Comparison of ENCODE assay signal across 9 cellular contexts in genomic region chr15:89087066-89087829, GRCh38. TPM values are rescaled to one million over a fixed set of nuclear protein-coding genes. Genes with fewer than 3 reads are reported as not detected.
DNase-seq lines count a peak whose midpoint lies in the region; ATAC-seq and TF ChIP-seq lines count a peak whose summit lies in the region.
"Had no signal": no experiment of that assay in that cellular context is flagged by ENCODE, and none has a peak within 500 bp of the region (broad histone marks: within the 10 kb centered on the region; RNA-seq: fewer than 3 reads in every experiment).

No MANE protein-coding gene starts in this region.

- CTCF ChIA-PET in AG04450 (lab: Charles Lee) = interaction anchor here (0.5 to 8.0 kb wide), 7 partner anchors 19 to 182 kb away, joined by 3 to 58 read pairs (median 10); no protein-coding TSS in a partner anchor

- DNase-seq in AG04450 (ENCODE audit: low read depth, low spot score) (no peak), NB4 (ENCODE audit: low read depth) (no peak), epithelial cell of esophagus (ENCODE audit: low read depth) (no peak), retina (no peak)
- DNase-seq in activated effector memory CD4-positive, alpha-beta T cell treated with Interleukin-2 at 50 U/mL for 16 hours = no peak
- DNase-seq in activated T-cell treated with anti-CD3 and anti-CD28 coated beads, Interleukin-2, amount 50 U/mL, for 4 hours = no peak

- H3K4me3 Mint-ChIP-seq in activated T-cell treated with anti-CD3 and anti-CD28 coated beads, Interleukin-2, amount 50 U/mL, for 4 hours = no peak overlapping the region

- H3K4me2 ChIP-seq in neural cell (ENCODE audit: low read length) = peak overlapping the region; percentile 44

- H4K20me1 ChIP-seq in neural cell (ENCODE audit: insufficient read depth) = no peaks in the 10 kb centered on the region

- H3F3A ChIP-seq in neural cell (ENCODE audit: insufficient read depth, low read length, poor library complexity, severe bottlenecking) = no peaks in the 10 kb centered on the region

- peaks cover 32% of the 10 kb centered on the region for H3K79me2 ChIP-seq in neural cell (replicated peaks; ENCODE audit: insufficient read depth, low read length)

- peaks cover 2% of the 10 kb centered on the region for H3K27me3 Mint-ChIP-seq in activated T-cell treated with anti-CD3 and anti-CD28 coated beads, Interleukin-2, amount 50 U/mL, for 4 hours (ENCODE audit: low read depth)
- H3K27me3 Mint-ChIP-seq: naive B cell had no signal

- TF ChIP-seq POLR2A in NB4 (IDR thresholded peaks at IDR 0.05; ENCODE audit: extremely low read depth, insufficient read length) = no peak

- H3K27ac ChIP-seq in AG04450 (ENCODE audit: low read depth, low read length) = peak overlapping the region; percentile 98
- H3K27ac ChIP-seq in neural cell (ENCODE audit: low read length) = peak overlapping the region; percentile 80

- ATAC-seq in HG03442 (IDR thresholded peaks at IDR 0.05; ENCODE audit: unreplicated experiment) = no peak
- ATAC-seq in activated T-cell treated with anti-CD3 and anti-CD28 coated beads, Interleukin-2, amount 50 U/mL, for 4 hours = no peak

- no peaks in the 10 kb centered on the region for H3K9me3 Mint-ChIP-seq in activated T-cell treated with anti-CD3 and anti-CD28 coated beads, Interleukin-2, amount 50 U/mL, for 4 hours
- H3K9me3 Mint-ChIP-seq: naive B cell had no signal

- TF ChIP-seq RAD21 in neural cell (conservative IDR thresholded peaks at IDR 0.05) = no peak

- H3K9me3 ChIP-seq in AG04450 (ENCODE audit: control insufficient read depth, insufficient read depth, low read length) (no peaks in the 10 kb centered on the region; the same call in 1 of the 2 replicates), neural cell (ENCODE audit: low read length) (no peaks in the 10 kb centered on the region)

- H3K4me1 Mint-ChIP-seq in activated T-cell treated with anti-CD3 and anti-CD28 coated beads, Interleukin-2, amount 50 U/mL, for 4 hours (ENCODE audit: low read depth) = peaks cover 31% of the 10 kb centered on the region

- H3K4me3 ChIP-seq in AG04450 (ENCODE audit: low read depth, low read length) (peak overlapping the region; percentile 51), NB4 (ENCODE audit: low read depth, low read length) (peak overlapping the region; percentile 60), epithelial cell of esophagus (ENCODE audit: low read length) (peak overlapping the region; percentile 83), neural cell (ENCODE audit: low read length) (peak overlapping the region; percentile 72)

- no peaks in the 10 kb centered on the region for H3K9me2 ChIP-seq in neural cell (ENCODE audit: insufficient read depth, low read length)

- TF ChIP-seq CTCF in AG04450 (IDR thresholded peaks at IDR 0.05; ENCODE audit: low read depth, low read length) (no peak), NB4 (IDR thresholded peaks at IDR 0.05; ENCODE audit: low read depth, low read length) (no peak), epithelial cell of esophagus (IDR thresholded peaks at IDR 0.05; ENCODE audit: insufficient read depth, low read depth, low read length, missing control alignments) (no peak), neural cell (IDR thresholded peaks at IDR 0.05; ENCODE audit: poor library complexity, severe bottlenecking) (no peak)

- POLR2A ChIA-PET in AG04450 (lab: Yijun Ruan, JAX) = interaction anchor here (0.7 to 2.5 kb wide), 16 partner anchors 11 to 248 kb away, joined by 3 to 21 read pairs (median 3); partner anchors contain the start of gene POLG

- H3K27me3 ChIP-seq in AG04450 (ENCODE audit: control insufficient read depth, insufficient read depth, low read length) (no peaks in the 10 kb centered on the region), neural cell (ENCODE audit: insufficient read depth, low read depth, low read length) (no peaks in the 10 kb centered on the region)

- H3K36me3 ChIP-seq in neural cell (ENCODE audit: insufficient read depth, low read length) = no peaks in the 10 kb centered on the region

- H3K9ac ChIP-seq in neural cell (ENCODE audit: low read length) = peak overlapping the region; percentile 72

- peak overlapping the region; percentile 66 for H2AFZ ChIP-seq in neural cell (ENCODE audit: low read depth, low read length)

- no peak for TF ChIP-seq EP300 in neural cell (conservative IDR thresholded peaks at IDR 0.05; ENCODE audit: poor library complexity, severe bottlenecking)

- peaks cover 3% of the 10 kb centered on the region for H3K36me3 Mint-ChIP-seq in activated T-cell treated with anti-CD3 and anti-CD28 coated beads, Interleukin-2, amount 50 U/mL, for 4 hours (ENCODE audit: insufficient read depth)
- H3K36me3 Mint-ChIP-seq: naive B cell had no signal

TF ChIP-seq in neural cell, 6 proteins besides CTCF, POLR2A, EP300 and RAD21:
- TF ChIP-seq TAF1 (IDR thresholded peaks at IDR 0.05; ENCODE audit: low read depth) = no peak
- TF ChIP-seq EZH2 (IDR thresholded peaks at IDR 0.05; ENCODE audit: borderline replicate concordance, insufficient read depth, low read length, poor library complexity, severe bottlenecking) = no peak
- no peak for TF ChIP-seq POLR2AphosphoS5 (IDR thresholded peaks at IDR 0.05)
- no peak for TF ChIP-seq REST (IDR thresholded peaks at IDR 0.05; ENCODE audit: borderline replicate concordance)
- TF ChIP-seq SMC3 (conservative IDR thresholded peaks at IDR 0.05; ENCODE audit: poor library complexity) = no peak
- no peak for TF ChIP-seq MXI1 (conservative IDR thresholded peaks at IDR 0.05; ENCODE audit: poor library complexity, severe bottlenecking)

RNA-seq across cellular contexts. Expression of gene ABHD2, which starts 1.0 kb away (rescaled TPM):
- polyA plus RNA-seq in AG04450 (2011; rRNA removed) (51.5 and 60.1 TPM in 2 replicates), neural cell (19.0 and 20.8 TPM in 2 replicates)
- polyA minus RNA-seq in AG04450 (2011; rRNA and poly(A)+ RNA removed) = 153 and 175 TPM in 2 replicates
- polyA minus RNA-seq in neural cell = 91.5 and 102 TPM in 2 replicates
- total RNA-seq in activated T-cell treated with anti-CD3 and anti-CD28 coated beads, Interleukin-2, amount 50 U/mL, for 4 hours = 10 to 100 TPM; 48.9 to 72.6 (median 64.1) TPM
